ENCODE assay signal across 8 cellular contexts in the genomic region with DNA sequence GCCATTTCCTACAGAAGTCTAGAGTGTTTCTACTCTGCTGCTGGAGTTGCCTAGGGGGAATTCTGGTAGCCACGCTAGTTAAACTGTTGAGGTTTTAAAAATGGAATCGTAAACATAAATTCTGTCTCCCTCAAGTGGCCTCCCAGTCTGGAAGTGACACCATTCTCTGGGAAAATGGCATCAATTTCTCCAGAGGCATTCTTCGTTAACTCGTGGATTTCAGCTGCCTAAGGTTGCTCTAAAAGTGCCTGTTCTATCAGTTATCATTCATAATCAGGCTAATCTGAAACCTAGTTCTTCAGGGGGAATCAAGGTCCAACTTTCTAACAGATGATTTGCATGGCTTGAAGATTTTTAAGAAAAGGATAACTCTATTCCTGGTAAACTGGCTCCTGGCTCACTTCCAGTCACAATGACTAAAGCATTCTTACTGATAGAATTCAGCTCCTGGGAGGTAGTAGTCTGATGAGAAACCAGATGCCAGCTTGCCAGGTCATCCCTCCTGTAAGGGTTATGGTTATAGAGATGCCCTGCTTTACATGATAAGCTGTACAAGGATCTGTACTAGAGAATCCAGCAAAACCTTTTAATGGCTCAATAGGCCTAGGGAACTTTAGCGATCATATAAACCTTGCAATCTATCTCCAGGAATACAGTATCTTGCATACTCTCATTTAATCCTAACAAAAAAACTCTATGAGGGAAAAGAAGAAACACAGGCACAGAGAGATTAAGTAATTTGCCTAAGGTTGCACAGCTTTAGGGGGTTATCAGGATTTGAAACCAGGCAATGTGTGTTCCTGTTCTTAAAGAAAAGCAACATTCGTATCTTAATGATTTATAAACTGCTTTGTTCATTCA. TPM values are rescaled to one million over a fixed set of nuclear protein-coding genes. Genes with fewer than 3 reads are reported as not detected.
DNase-seq lines count a peak whose midpoint lies in the region; ATAC-seq and TF ChIP-seq lines count a peak whose summit lies in the region.

No MANE protein-coding gene starts in this region.

- ATAC-seq in heart right ventricle (no peak), Right ventricle myocardium superior (ENCODE audit: poor library complexity) (no peak), GM21717 (IDR thresholded peaks at IDR 0.05; ENCODE audit: unreplicated experiment) (no peak), GM21723 (IDR thresholded peaks at IDR 0.05; ENCODE audit: unreplicated experiment) (no peak)
- no peak for ATAC-seq in naive thymus-derived CD8-positive, alpha-beta T cell

- intact Hi-C loops in heart right ventricle (cut with DNase I) (no loop called here), Right ventricle myocardium superior (cut with DNase I) (no loop called here)

- H3K36me3 Mint-ChIP-seq in endodermal cell (ENCODE audit: low read depth), result peaks cover 16% of the 10 kb centered on the region
- peaks cover 0 to 8% (median 0%) of the 10 kb centered on the region in 3 donors for H3K36me3 Mint-ChIP-seq in naive thymus-derived CD8-positive, alpha-beta T cell

- H3K27ac ChIP-seq in heart right ventricle (peak overlapping the region in 9 of 10 donors; percentile 92 to 98 (median 96)), endodermal cell (ENCODE audit: low read depth, low read length) (no peak overlapping the region)

- H3K4me3 Mint-ChIP-seq in endodermal cell, result peak overlapping the region; percentile 78
- peak overlapping the region; percentile 86 to 99 (median 96) for H3K4me3 Mint-ChIP-seq in naive thymus-derived CD8-positive, alpha-beta T cell

- no peaks in the 10 kb centered on the region for H3K9me3 Mint-ChIP-seq in endodermal cell
- H3K9me3 Mint-ChIP-seq in naive thymus-derived CD8-positive, alpha-beta T cell, result no peaks in the 10 kb centered on the region

- H3K9me3 ChIP-seq in heart right ventricle (no peaks in the 10 kb centered on the region), endodermal cell (ENCODE audit: control insufficient read depth, low read length) (no peaks in the 10 kb centered on the region)

- H3K4me1 ChIP-seq in heart right ventricle, result peaks cover 3 to 68% (median 55%) of the 10 kb centered on the region in 9 donors
- H3K4me1 ChIP-seq in endodermal cell (ENCODE audit: control insufficient read depth, insufficient read depth, low read length), result peaks cover 9% of the 10 kb centered on the region

- no peaks in the 10 kb centered on the region for H3K27me3 Mint-ChIP-seq in endodermal cell (ENCODE audit: insufficient read depth)
- no peaks in the 10 kb centered on the region for H3K27me3 Mint-ChIP-seq in naive thymus-derived CD8-positive, alpha-beta T cell

- H3K36me3 ChIP-seq in heart right ventricle (peaks cover 0 to 26% (median 0%) of the 10 kb centered on the region in 9 donors), endodermal cell (ENCODE audit: control insufficient read depth, insufficient read depth, low read length) (peaks cover 11% of the 10 kb centered on the region)

- H3K4me3 ChIP-seq in heart right ventricle, result peak overlapping the region; percentile 78 to 96 (median 90)
- H3K4me3 ChIP-seq in endodermal cell (ENCODE audit: low read length), result peak overlapping the region; percentile 99

- peaks cover 25% of the 10 kb centered on the region for H3K4me1 Mint-ChIP-seq in endodermal cell
- H3K4me1 Mint-ChIP-seq in naive thymus-derived CD8-positive, alpha-beta T cell, result peaks cover 27 to 68% (median 59%) of the 10 kb centered on the region in 4 donors

- H3K9ac ChIP-seq in endodermal cell (ENCODE audit: extremely low read depth, low read length, poor library complexity, severe bottlenecking), result peak overlapping the region; percentile 82

- H3K27me3 ChIP-seq in heart right ventricle (no peaks in the 10 kb centered on the region), endodermal cell (ENCODE audit: control insufficient read depth, insufficient read depth, low read length, poor library complexity, severe bottlenecking) (no peaks in the 10 kb centered on the region)

- WGBS in heart right ventricle, 2 donors, result 52 to 65% methylated on average over 6 of the region's 6 CpGs
- WGBS in endodermal cell (ENCODE audit: insufficient coverage in 1 of 2, insufficient read length in 1 of 2), 2 experiments, result 77 to 84% methylated on average over 5 to 6 of the region's 6 CpGs

- peak in 1 of 2 donors; percentile 38 for DNase-seq in heart right ventricle
- DNase-seq in Right ventricle myocardium superior, result no peak
- peak; percentile 90 for DNase-seq in RPMI7951 (ENCODE audit: low read depth)
- no peak for DNase-seq in endodermal cell
- no peak for DNase-seq in naive thymus-derived CD8-positive, alpha-beta T cell
- no peak for DNase-seq in GM10248 (ENCODE audit: extremely low spot score)

- POLR2A ChIA-PET in naive thymus-derived CD8-positive, alpha-beta T cell (lab: Charles Lee), result interaction anchor here (1.7 to 2.8 kb wide), 2 partner anchors 18 to 766 kb away, joined by 12 to 20 read pairs; a partner anchor contains a TSS
- POLR2A ChIA-PET in GM10248 (lab: Yijun Ruan, JAX), result no interaction called here

- CTCF ChIA-PET in GM10248 (lab: Yijun Ruan, JAX), result interaction anchor here (0.7 to 3.9 kb wide), 7 partner anchors 8 to 293 kb away, joined by 3 to 34 read pairs (median 5); a partner anchor contains a TSS

- TF ChIP-seq CTCF in heart right ventricle (IDR thresholded peaks at IDR 0.05) (no peak), endodermal cell (conservative IDR thresholded peaks at IDR 0.05) (no peak), GM10248 (IDR thresholded peaks at IDR 0.05; ENCODE audit: control extremely low read depth, extremely low read depth, low read depth, missing control alignments) (no peak)

- H3K27ac Mint-ChIP-seq in endodermal cell, result no peak overlapping the region
- peak overlapping the region; percentile 54 to 94 (median 80) for H3K27ac Mint-ChIP-seq in naive thymus-derived CD8-positive, alpha-beta T cell

RNA-seq across cellular contexts. Expression of a gene that starts 1.5 kb away (rescaled TPM):
- total RNA-seq in heart right ventricle (10 to 100 TPM in 5 of 10 donors, 1 to 10 TPM in 5; 7.5 to 16.6 (median 9.8) TPM), Right ventricle myocardium superior (9.1 TPM), endodermal cell (10 to 100 TPM; 24.7 to 30.3 TPM)
- 10 to 100 TPM; 11.5 to 15.5 TPM for polyA plus RNA-seq in heart right ventricle
- 35.2 and 47.3 TPM in 2 replicates for total RNA-seq in RPMI7951 (2014; rRNA removed; shearing (Covaris generic))
- polyA plus RNA-seq in endodermal cell (2013, experiment 1 of 2), result 15.1 TPM
- polyA plus RNA-seq in endodermal cell (2013, experiment 2 of 2), result 14.0 TPM
- total RNA-seq in naive thymus-derived CD8-positive, alpha-beta T cell, result 10 to 100 TPM; 41.5 to 44.4 TPM
- polyA plus RNA-seq in naive thymus-derived CD8-positive, alpha-beta T cell, result 1 to 10 TPM; 1.8 to 2.5 (median 2.4) TPM

RNA-seq across cellular contexts. Expression of a gene that starts 1.6 kb away (rescaled TPM):
- total RNA-seq in heart right ventricle (10 to 100 TPM; 19.6 to 27.7 (median 26.4) TPM), Right ventricle myocardium superior (22.3 TPM), endodermal cell (10 to 100 TPM; 42.5 to 57.2 TPM)
- polyA plus RNA-seq in heart right ventricle, result 10 to 100 TPM; 20.3 to 31.9 TPM
- 68.6 and 88.6 TPM in 2 replicates for total RNA-seq in RPMI7951 (2014; rRNA removed; shearing (Covaris generic))
- polyA plus RNA-seq in endodermal cell (2013, experiment 1 of 2), result 70.5 TPM
- 66.5 TPM for polyA plus RNA-seq in endodermal cell (2013, experiment 2 of 2)
- 10 to 100 TPM; 21.9 to 26.2 TPM for total RNA-seq in naive thymus-derived CD8-positive, alpha-beta T cell
- polyA plus RNA-seq in naive thymus-derived CD8-positive, alpha-beta T cell, result 10 to 100 TPM; 45.3 to 48.8 (median 46.0) TPM

RNA-seq across cellular contexts. Expression of a gene that starts 17.5 kb away (rescaled TPM):
- total RNA-seq in heart right ventricle (1 to 10 TPM; 1.5 to 2.6 (median 2.2) TPM), Right ventricle myocardium superior (1.4 TPM), endodermal cell (1 to 10 TPM; 4.1 to 4.5 TPM)
- polyA plus RNA-seq in heart right ventricle, result 1 to 10 TPM in 1 of 2 donors, under 1 TPM in 1; 0.86 to 1.0 TPM
- 0.48 and 0.68 TPM in 2 replicates for total RNA-seq in RPMI7951 (2014; rRNA removed; shearing (Covaris generic))
- polyA plus RNA-seq in endodermal cell (2013, experiment 1 of 2), result 1.5 TPM
- 1.6 TPM for polyA plus RNA-seq in endodermal cell (2013, experiment 2 of 2)
- total RNA-seq in naive thymus-derived CD8-positive, alpha-beta T cell, result 1 to 10 TPM; 1.7 to 2.0 TPM
- polyA plus RNA-seq in naive thymus-derived CD8-positive, alpha-beta T cell, result under 1 TPM in 1 of 3 donors, not detected in 2; 0.16 TPM
